14 cellular contexts compared by ENCODE assay signal in the genomic region with DNA sequence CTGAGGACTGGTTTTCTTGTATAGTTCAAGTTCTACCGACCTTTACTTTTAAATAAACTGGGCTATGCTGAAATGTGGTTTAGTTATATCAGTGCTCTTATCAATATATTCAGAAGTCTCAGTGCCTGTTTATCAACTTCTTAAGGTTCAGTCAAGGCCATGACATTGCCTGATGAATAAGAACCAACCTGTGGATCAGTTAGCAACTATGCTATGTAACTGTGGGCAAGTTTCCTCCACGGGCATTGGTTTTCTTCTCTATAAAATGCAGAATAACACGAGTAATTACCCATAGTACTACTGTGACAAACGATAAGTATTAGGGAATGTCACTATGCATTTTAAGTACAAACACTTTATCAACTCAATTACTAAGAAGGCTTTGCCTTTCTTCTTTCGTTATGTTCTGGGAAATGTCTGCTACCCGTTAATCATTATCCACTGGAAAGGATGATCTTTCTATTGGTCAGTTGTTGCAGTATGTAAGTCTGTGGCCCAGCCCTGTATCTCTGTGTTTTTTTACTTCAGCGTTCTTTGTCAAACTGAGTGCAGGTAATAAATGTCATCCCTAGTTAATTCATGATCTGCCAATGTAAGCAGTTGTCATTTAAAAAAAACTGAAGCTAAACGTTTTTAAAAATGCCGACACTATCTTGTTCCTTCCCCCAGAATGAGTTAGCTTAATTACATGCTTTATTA.
"Had no signal": no experiment of that assay in that cellular context is flagged by ENCODE, and none has a peak within 500 bp of the region (broad histone marks: within the 10 kb centered on the region; RNA-seq: fewer than 3 reads in every experiment).

No MANE protein-coding gene starts in this region.

- H3K4me3 ChIP-seq: heart right ventricle, right lobe of liver had no signal

- ATAC-seq: activated CD8-positive, alpha-beta memory T cell treated with anti-CD3 and anti-CD28 coated beads, Interleukin-2, amount 10 ng/mL, durations not matched to agents 7 days and 5 days; activated T-cell treated with anti-CD3 and anti-CD28 coated beads, Interleukin-2, amount 50 U/mL, for 4 hours; heart right ventricle; naive thymus-derived CD4-positive, alpha-beta T cell; right lobe of liver; stimulated activated naive CD8-positive, alpha-beta T cell treated with anti-CD3 and anti-CD28 coated beads, Interleukin-15, Interleukin-2, amounts not matched to agents 100 U/mL and 50 U/mL, for 24 hours had no signal

- H3K27me3 ChIP-seq: heart right ventricle, neutrophil, right lobe of liver had no signal

- H3K36me3 ChIP-seq: heart right ventricle, neutrophil, right lobe of liver had no signal

- H3K4me3 Mint-ChIP-seq: activated CD8-positive, alpha-beta memory T cell treated with anti-CD3 and anti-CD28 coated beads, Interleukin-2, amount 10 ng/mL, durations not matched to agents 7 days and 5 days; activated naive CD8-positive, alpha-beta T cell treated with anti-CD3 and anti-CD28 coated beads, Interleukin-2, amount 10 ng/mL, durations not matched to agents 7 days and 5 days; activated T-cell treated with anti-CD3 and anti-CD28 coated beads, Interleukin-2, amount 50 U/mL, for 4 hours; naive thymus-derived CD4-positive, alpha-beta T cell had no signal

- H3K27me3 Mint-ChIP-seq: activated CD8-positive, alpha-beta memory T cell treated with anti-CD3 and anti-CD28 coated beads, Interleukin-2, amount 10 ng/mL, durations not matched to agents 7 days and 5 days; activated naive CD8-positive, alpha-beta T cell treated with anti-CD3 and anti-CD28 coated beads, Interleukin-2, amount 10 ng/mL, durations not matched to agents 7 days and 5 days; naive thymus-derived CD4-positive, alpha-beta T cell had no signal

- H3K36me3 Mint-ChIP-seq: activated CD8-positive, alpha-beta memory T cell treated with anti-CD3 and anti-CD28 coated beads, Interleukin-2, amount 10 ng/mL, durations not matched to agents 7 days and 5 days; activated naive CD8-positive, alpha-beta T cell treated with anti-CD3 and anti-CD28 coated beads, Interleukin-2, amount 10 ng/mL, durations not matched to agents 7 days and 5 days had no signal

- DNase-seq: activated CD4-positive, alpha-beta T cell treated with anti-CD3 and anti-CD28 coated beads for 1 hour; activated CD4-positive, alpha-beta T cell treated with anti-CD3 and anti-CD28 coated beads, Interleukin-2, amount 50 U/mL, for 48 hours; activated CD8-positive, alpha-beta memory T cell treated with anti-CD3 and anti-CD28 coated beads, Interleukin-2, amount 10 ng/mL, durations not matched to agents 7 days and 5 days; activated gamma-delta T cell; activated naive CD8-positive, alpha-beta T cell treated with anti-CD3 and anti-CD28 coated beads, Interleukin-2, amount 10 ng/mL, durations not matched to agents 7 days and 5 days; activated T-cell treated with anti-CD3 and anti-CD28 coated beads, Interleukin-2, amount 50 U/mL, for 4 hours; anterior cingulate cortex; heart right ventricle; islet precursor cell; naive thymus-derived CD4-positive, alpha-beta T cell; right lobe of liver; stimulated activated CD4-positive, alpha-beta T cell treated with anti-CD3 and anti-CD28 coated beads, Interleukin-12 subunit alpha, Interleukin-12 subunit beta, amount 100 ng/mL, for 4 hours; stimulated activated naive CD8-positive, alpha-beta T cell treated with anti-CD3 and anti-CD28 coated beads, Interleukin-15, Interleukin-2, amounts not matched to agents 100 U/mL and 50 U/mL, for 24 hours had no signal

- H3K4me1 Mint-ChIP-seq: activated CD8-positive, alpha-beta memory T cell treated with anti-CD3 and anti-CD28 coated beads, Interleukin-2, amount 10 ng/mL, durations not matched to agents 7 days and 5 days; activated naive CD8-positive, alpha-beta T cell treated with anti-CD3 and anti-CD28 coated beads, Interleukin-2, amount 10 ng/mL, durations not matched to agents 7 days and 5 days; naive thymus-derived CD4-positive, alpha-beta T cell had no signal

- H3K4me1 ChIP-seq: right lobe of liver had no signal

- H3K27ac Mint-ChIP-seq: activated CD8-positive, alpha-beta memory T cell treated with anti-CD3 and anti-CD28 coated beads, Interleukin-2, amount 10 ng/mL, durations not matched to agents 7 days and 5 days; activated naive CD8-positive, alpha-beta T cell treated with anti-CD3 and anti-CD28 coated beads, Interleukin-2, amount 10 ng/mL, durations not matched to agents 7 days and 5 days; naive thymus-derived CD4-positive, alpha-beta T cell had no signal

- H3K27ac ChIP-seq: heart right ventricle, neutrophil, right lobe of liver had no signal

- H3K9me3 ChIP-seq: neutrophil, right lobe of liver had no signal
